In the genomic region with DNA sequence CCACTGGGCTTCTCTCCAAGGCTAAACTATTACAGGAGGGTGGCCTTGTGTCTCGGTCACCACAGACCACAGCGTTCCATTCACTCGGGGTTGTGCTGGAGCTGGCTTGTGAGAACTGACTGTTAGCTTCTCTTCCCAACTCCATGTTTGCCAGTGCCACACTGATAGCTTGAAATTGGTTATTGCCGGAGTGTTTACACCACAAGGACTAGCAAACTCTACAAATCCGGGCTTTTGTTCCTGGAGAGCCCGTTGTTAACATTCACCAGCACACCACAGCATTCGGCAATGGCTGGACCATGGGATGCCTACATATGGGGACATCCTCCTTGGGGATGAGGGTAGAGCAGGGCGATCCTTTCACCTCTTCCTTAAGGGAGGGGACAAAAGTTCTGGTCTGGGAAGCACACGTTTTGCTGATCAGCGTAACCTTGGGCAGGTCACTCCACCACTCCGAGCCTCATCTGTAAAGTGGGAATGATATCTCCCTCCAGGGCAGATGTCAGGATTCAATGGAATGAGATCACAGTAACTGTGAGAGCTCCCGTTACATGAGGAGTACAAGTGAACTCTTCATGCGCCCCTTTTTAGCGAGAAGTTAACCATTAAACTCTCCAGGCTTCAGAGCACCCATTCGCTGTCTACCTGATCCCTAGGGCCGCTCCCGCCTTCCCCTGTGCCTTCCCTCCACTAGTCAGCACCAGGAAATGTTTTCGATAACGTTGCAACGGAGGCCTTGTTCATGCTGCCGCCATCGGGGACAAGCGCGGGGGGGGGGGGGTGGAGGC, we compare ENCODE assay signal across 1 cellular context.
TF ChIP-seq lines count a peak whose summit lies in the region.

No MANE protein-coding gene starts in this region.

TF ChIP-seq in HepG2, 621 proteins besides CTCF, POLR2A, EP300 and RAD21 (continued from another document):
- TF ChIP-seq, protein P1, sequence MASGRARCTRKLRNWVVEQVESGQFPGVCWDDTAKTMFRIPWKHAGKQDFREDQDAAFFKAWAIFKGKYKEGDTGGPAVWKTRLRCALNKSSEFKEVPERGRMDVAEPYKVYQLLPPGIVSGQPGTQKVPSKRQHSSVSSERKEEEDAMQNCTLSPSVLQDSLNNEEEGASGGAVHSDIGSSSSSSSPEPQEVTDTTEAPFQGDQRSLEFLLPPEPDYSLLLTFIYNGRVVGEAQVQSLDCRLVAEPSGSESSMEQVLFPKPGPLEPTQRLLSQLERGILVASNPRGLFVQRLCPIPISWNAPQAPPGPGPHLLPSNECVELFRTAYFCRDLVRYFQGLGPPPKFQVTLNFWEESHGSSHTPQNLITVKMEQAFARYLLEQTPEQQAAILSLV (CRISPR knock-in tag; IDR thresholded peaks at IDR 0.05; ENCODE audit: borderline replicate concordance), result peak; percentile 55; the same call in 1 of the 2 replicates
- TF ChIP-seq, protein P2, sequence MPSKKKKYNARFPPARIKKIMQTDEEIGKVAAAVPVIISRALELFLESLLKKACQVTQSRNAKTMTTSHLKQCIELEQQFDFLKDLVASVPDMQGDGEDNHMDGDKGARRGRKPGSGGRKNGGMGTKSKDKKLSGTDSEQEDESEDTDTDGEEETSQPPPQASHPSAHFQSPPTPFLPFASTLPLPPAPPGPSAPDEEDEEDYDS (CRISPR knock-in tag; IDR thresholded peaks at IDR 0.05), result peak; percentile 94
- TF ChIP-seq ZFP90 (CRISPR knock-in tag; IDR thresholded peaks at IDR 0.05; ENCODE audit: borderline replicate concordance) (peak; percentile 38; the same call in 1 of the 2 replicates), ZNF567 (CRISPR knock-in tag; IDR thresholded peaks at IDR 0.05; ENCODE audit: borderline replicate concordance) (peak; percentile 61; the same call in 1 of the 2 replicates), HDAC6 (IDR thresholded peaks at IDR 0.05; ENCODE audit: low read depth, low read length) (no peak), HOXA9 (CRISPR knock-in tag; IDR thresholded peaks at IDR 0.05; ENCODE audit: borderline replicate concordance) (peak; percentile 38; the same call in 1 of the 2 replicates), ZNF558 (CRISPR knock-in tag; IDR thresholded peaks at IDR 0.05; ENCODE audit: borderline replicate concordance) (no peak; the same call in 1 of the 2 replicates), KDM1A (CRISPR knock-in tag; IDR thresholded peaks at IDR 0.05) (peak; percentile 89; the same call in 1 of the 2 replicates), U2AF2 (IDR thresholded peaks at IDR 0.05; ENCODE audit: low read depth, low read length) (no peak), ZNF570 (CRISPR knock-in tag; IDR thresholded peaks at IDR 0.05; ENCODE audit: borderline replicate concordance) (0 out of 2 replicates have a peak, but pooled peaks have one; percentile 4), MED1 (CRISPR knock-in tag; IDR thresholded peaks at IDR 0.05) (peak; percentile 59), ZFP36L2 (CRISPR knock-in tag; IDR thresholded peaks at IDR 0.05) (0 out of 2 replicates have a peak, but pooled peaks have one; percentile 31), ZNF543 (CRISPR knock-in tag; IDR thresholded peaks at IDR 0.05) (no peak), IRX3 (CRISPR knock-in tag; IDR thresholded peaks at IDR 0.05; ENCODE audit: borderline replicate concordance, low read depth) (no peak), IKZF4 (CRISPR knock-in tag; IDR thresholded peaks at IDR 0.05; ENCODE audit: borderline replicate concordance, low read depth, not compliant biosample characterization) (no peak), GZF1 (CRISPR knock-in tag; IDR thresholded peaks at IDR 0.05) (no peak; the same call in 1 of the 2 replicates), ZNF234 (CRISPR knock-in tag; conservative IDR thresholded peaks at IDR 0.05) (no peak)
- TF ChIP-seq, protein P3, sequence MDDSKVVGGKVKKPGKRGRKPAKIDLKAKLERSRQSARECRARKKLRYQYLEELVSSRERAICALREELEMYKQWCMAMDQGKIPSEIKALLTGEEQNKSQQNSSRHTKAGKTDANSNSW (CRISPR knock-in tag; IDR thresholded peaks at IDR 0.05; ENCODE audit: borderline replicate concordance), result no peak
- TF ChIP-seq, protein P4, sequence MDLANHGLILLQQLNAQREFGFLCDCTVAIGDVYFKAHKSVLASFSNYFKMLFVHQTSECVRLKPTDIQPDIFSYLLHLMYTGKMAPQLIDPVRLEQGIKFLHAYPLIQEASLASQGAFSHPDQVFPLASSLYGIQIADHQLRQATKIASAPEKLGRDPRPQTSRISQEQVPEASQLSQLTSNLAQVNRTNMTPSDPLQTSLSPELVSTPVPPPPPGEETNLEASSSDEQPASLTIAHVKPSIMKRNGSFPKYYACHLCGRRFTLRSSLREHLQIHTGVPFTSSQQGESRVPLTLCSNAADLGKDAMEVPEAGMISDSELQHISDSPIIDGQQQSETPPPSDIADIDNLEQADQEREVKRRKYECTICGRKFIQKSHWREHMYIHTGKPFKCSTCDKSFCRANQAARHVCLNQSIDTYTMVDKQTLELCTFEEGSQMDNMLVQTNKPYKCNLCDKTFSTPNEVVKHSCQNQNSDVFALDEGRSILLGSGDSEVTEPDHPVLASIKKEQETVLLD (CRISPR knock-in tag; IDR thresholded peaks at IDR 0.05; ENCODE audit: low read depth), result no peak
- TF ChIP-seq, protein P5, sequence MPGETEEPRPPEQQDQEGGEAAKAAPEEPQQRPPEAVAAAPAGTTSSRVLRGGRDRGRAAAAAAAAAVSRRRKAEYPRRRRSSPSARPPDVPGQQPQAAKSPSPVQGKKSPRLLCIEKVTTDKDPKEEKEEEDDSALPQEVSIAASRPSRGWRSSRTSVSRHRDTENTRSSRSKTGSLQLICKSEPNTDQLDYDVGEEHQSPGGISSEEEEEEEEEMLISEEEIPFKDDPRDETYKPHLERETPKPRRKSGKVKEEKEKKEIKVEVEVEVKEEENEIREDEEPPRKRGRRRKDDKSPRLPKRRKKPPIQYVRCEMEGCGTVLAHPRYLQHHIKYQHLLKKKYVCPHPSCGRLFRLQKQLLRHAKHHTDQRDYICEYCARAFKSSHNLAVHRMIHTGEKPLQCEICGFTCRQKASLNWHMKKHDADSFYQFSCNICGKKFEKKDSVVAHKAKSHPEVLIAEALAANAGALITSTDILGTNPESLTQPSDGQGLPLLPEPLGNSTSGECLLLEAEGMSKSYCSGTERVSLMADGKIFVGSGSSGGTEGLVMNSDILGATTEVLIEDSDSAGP (CRISPR knock-in tag; IDR thresholded peaks at IDR 0.05; ENCODE audit: borderline replicate concordance), result peak; percentile 89
- TF ChIP-seq, protein P6, sequence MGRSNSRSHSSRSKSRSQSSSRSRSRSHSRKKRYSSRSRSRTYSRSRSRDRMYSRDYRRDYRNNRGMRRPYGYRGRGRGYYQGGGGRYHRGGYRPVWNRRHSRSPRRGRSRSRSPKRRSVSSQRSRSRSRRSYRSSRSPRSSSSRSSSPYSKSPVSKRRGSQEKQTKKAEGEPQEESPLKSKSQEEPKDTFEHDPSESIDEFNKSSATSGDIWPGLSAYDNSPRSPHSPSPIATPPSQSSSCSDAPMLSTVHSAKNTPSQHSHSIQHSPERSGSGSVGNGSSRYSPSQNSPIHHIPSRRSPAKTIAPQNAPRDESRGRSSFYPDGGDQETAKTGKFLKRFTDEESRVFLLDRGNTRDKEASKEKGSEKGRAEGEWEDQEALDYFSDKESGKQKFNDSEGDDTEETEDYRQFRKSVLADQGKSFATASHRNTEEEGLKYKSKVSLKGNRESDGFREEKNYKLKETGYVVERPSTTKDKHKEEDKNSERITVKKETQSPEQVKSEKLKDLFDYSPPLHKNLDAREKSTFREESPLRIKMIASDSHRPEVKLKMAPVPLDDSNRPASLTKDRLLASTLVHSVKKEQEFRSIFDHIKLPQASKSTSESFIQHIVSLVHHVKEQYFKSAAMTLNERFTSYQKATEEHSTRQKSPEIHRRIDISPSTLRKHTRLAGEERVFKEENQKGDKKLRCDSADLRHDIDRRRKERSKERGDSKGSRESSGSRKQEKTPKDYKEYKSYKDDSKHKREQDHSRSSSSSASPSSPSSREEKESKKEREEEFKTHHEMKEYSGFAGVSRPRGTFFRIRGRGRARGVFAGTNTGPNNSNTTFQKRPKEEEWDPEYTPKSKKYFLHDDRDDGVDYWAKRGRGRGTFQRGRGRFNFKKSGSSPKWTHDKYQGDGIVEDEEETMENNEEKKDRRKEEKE (IDR thresholded peaks at IDR 0.05), result no peak
